8 cellular contexts compared by ENCODE assay signal in the genomic region with DNA sequence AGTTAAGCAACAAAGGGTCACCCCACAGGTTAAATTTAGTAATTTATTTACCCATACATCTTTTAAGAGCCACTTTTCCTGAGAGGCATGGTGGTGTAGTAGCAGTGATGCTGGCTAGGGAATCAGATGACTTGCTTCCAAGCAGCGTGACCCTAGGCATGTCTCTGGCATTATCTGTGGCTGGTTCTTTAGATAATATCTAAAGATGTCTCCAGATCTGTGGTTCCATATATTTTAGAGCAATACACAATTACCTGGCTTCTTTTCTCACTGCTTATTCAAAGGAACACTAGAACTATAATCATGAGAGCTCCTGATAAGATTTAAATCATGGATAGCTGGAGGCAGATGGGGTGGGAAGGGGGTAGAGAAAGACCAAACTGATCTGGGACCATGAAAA. TPM values are rescaled to one million over a fixed set of nuclear protein-coding genes. Genes with fewer than 3 reads are reported as not detected.
"Had no signal": no experiment of that assay in that cellular context is flagged by ENCODE, and none has a peak within 500 bp of the region (broad histone marks: within the 10 kb centered on the region; RNA-seq: fewer than 3 reads in every experiment).

No MANE protein-coding gene starts in this region.

- H3K9me3 Mint-ChIP-seq: HFFc6, IgD-negative memory B cell had no signal

- FAIRE-seq: HepG2 had no signal

- H3K27ac ChIP-seq: GM23248, HL-60 had no signal

- H2AFZ ChIP-seq: GM23248 had no signal

- H3K36me3 ChIP-seq: HAP-1 had no signal

- H3K27me3 Mint-ChIP-seq: IgD-negative memory B cell had no signal

- DNase-seq: GM23248, GOT3, H7, HFFc6 had no signal

- H3K27ac Mint-ChIP-seq: HFFc6, IgD-negative memory B cell had no signal

- H3K36me3 Mint-ChIP-seq: IgD-negative memory B cell had no signal

- H3K9ac ChIP-seq: GM23248 had no signal

- H3K4me3 Mint-ChIP-seq: HFFc6, IgD-negative memory B cell had no signal

- H3K9me3 ChIP-seq: HAP-1 had no signal

- H3K4me1 Mint-ChIP-seq: IgD-negative memory B cell had no signal

- H3K4me3 ChIP-seq: GM23248, HAP-1 had no signal

RNA-seq across cellular contexts. Expression of a gene that starts 21.1 kb away (rescaled TPM):
- polyA plus RNA-seq: IgD-negative memory B cell had no signal
